In the genomic region with DNA sequence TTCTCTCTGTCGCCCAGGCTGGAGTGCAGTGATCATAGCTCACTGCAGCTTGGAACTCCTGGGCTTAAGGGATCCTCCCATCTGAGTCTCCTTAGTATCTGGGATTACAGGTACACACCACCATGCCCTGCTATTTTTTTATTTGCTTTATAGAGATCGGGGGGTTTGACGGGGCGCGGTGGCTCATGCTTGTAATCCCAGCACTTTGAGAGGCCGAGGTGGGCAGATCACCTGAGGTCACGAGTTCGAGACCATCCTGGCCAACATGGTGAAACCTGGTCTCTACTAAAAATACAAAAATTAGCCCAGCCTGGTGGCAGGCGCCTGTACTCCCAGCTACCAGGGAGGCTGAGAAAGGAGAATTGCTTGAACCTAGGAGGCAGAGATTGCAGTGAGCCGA, we compare ENCODE assay signal across 8 cellular contexts. TPM values are rescaled to one million over a fixed set of nuclear protein-coding genes. Genes with fewer than 3 reads are reported as not detected.
DNase-seq lines count a peak whose midpoint lies in the region; ATAC-seq and TF ChIP-seq lines count a peak whose summit lies in the region.
"Not testable (repeated sequence)": the region's sequence is repeated elsewhere in the genome, so short reads cannot be mapped to it uniquely, and the experiment has no call there.

No MANE protein-coding gene starts in this region.

- H3K27me3 Mint-ChIP-seq in T-helper 17 cell; activated naive CD8-positive, alpha-beta T cell treated with anti-CD3 and anti-CD28 coated beads, Interleukin-2, amount 10 ng/mL, durations not matched to agents 7 days and 5 days; endothelial cell (ENCODE audit: unreplicated experiment): not testable (repeated sequence)

- H3K27ac ChIP-seq in C4-2B = peak overlapping the region; percentile 97
- peak overlapping the region; percentile 74; the same call in 1 of the 2 replicates for H3K27ac ChIP-seq in KMS-11
- peak overlapping the region; percentile 97 for H3K27ac ChIP-seq in lower lobe of right lung
- peak overlapping the region; percentile 97 for H3K27ac ChIP-seq in neutrophil
- H3K27ac ChIP-seq in substantia nigra (ENCODE audit: low read depth, low read length, poor library complexity, severe bottlenecking) = peak overlapping the region; percentile 95

- H3K36me3 Mint-ChIP-seq in T-helper 17 cell (ENCODE audit: low read depth); activated naive CD8-positive, alpha-beta T cell treated with anti-CD3 and anti-CD28 coated beads, Interleukin-2, amount 10 ng/mL, durations not matched to agents 7 days and 5 days; endothelial cell (ENCODE audit: low read depth, unreplicated experiment): not testable (repeated sequence)

- H3K27ac Mint-ChIP-seq in T-helper 17 cell (peak overlapping the region; percentile 53), endothelial cell (ENCODE audit: unreplicated experiment) (peak overlapping the region; percentile 54)
- H3K27ac Mint-ChIP-seq in activated naive CD8-positive, alpha-beta T cell treated with anti-CD3 and anti-CD28 coated beads, Interleukin-2, amount 10 ng/mL, durations not matched to agents 7 days and 5 days = peak overlapping the region; percentile 96

- not testable (repeated sequence) for H3K27me3 ChIP-seq in KMS-11 (ENCODE audit: insufficient read depth, low read depth); lower lobe of right lung (ENCODE audit: low read depth); neutrophil

- not testable (repeated sequence) for H3K4me3 Mint-ChIP-seq in T-helper 17 cell
- H3K4me3 Mint-ChIP-seq in activated naive CD8-positive, alpha-beta T cell treated with anti-CD3 and anti-CD28 coated beads, Interleukin-2, amount 10 ng/mL, durations not matched to agents 7 days and 5 days = peak overlapping the region; percentile 82
- H3K4me3 Mint-ChIP-seq in endothelial cell (ENCODE audit: unreplicated experiment) = peak overlapping the region; percentile 91

- POLR2A ChIA-PET in activated naive CD8-positive, alpha-beta T cell treated with anti-CD3 and anti-CD28 coated beads, Interleukin-2, amount 10 ng/mL, durations not matched to agents 7 days and 5 days (lab: Charles Lee) = interaction anchor here (2.7 to 2.8 kb wide), 2 partner anchors 8 to 224 kb away, joined by 13 to 17 read pairs; a partner anchor contains a TSS

- not testable (repeated sequence) for H3K9me3 ChIP-seq in T-helper 17 cell (ENCODE audit: control insufficient read depth, low read length, poor library complexity, severe bottlenecking); lower lobe of right lung; neutrophil

- 0 out of 2 replicates have a peak overlapping the region, but pooled peaks have one; percentile 72 for H3K9ac ChIP-seq in KMS-11

- H3K79me2 ChIP-seq in KMS-11 (ENCODE audit: insufficient read depth, low read depth) = peaks cover 38% of the 10 kb centered on the region

- H3K4me1 ChIP-seq in KMS-11 (ENCODE audit: low read depth, poor library complexity, severe bottlenecking) = peaks cover 60% of the 10 kb centered on the region
- peaks cover 12% of the 10 kb centered on the region for H3K4me1 ChIP-seq in lower lobe of right lung
- H3K4me1 ChIP-seq in neutrophil (ENCODE audit: control insufficient read depth in 1 of 2, insufficient read depth in 1 of 2, low read depth in 1 of 2, low read length in 1 of 2) = peaks cover 28% of the 10 kb centered on the region in 2 experiments

- H3K4me3 ChIP-seq in KMS-11 (IDR thresholded peaks at IDR 0.05; ENCODE audit: insufficient read depth, low read depth, low read length) = not testable (repeated sequence)
- H3K4me3 ChIP-seq in lower lobe of right lung (peak overlapping the region; percentile 99), neutrophil (ENCODE audit: low read depth in 1 of 2, low read length in 1 of 2) (peak overlapping the region; percentile 90 to 95)

- ATAC-seq in T-helper 17 cell; activated naive CD8-positive, alpha-beta T cell treated with anti-CD3 and anti-CD28 coated beads, Interleukin-2, amount 10 ng/mL, durations not matched to agents 7 days and 5 days (ENCODE audit: low read depth); lower lobe of right lung: not testable (repeated sequence)

- not testable (repeated sequence) for H3K9me3 Mint-ChIP-seq in activated naive CD8-positive, alpha-beta T cell treated with anti-CD3 and anti-CD28 coated beads, Interleukin-2, amount 10 ng/mL, durations not matched to agents 7 days and 5 days; endothelial cell (ENCODE audit: unreplicated experiment)

- intact Hi-C loops in lower lobe of right lung (cut with DNase I) = not testable (repeated sequence)

- H3K36me3 ChIP-seq in KMS-11 (ENCODE audit: insufficient read depth); lower lobe of right lung; neutrophil: not testable (repeated sequence)

- H3K4me2 ChIP-seq in KMS-11 = peak overlapping the region; percentile 63; the same call in 1 of the 2 replicates

- DNase-seq in T-helper 17 cell; activated naive CD8-positive, alpha-beta T cell treated with anti-CD3 and anti-CD28 coated beads, Interleukin-2, amount 10 ng/mL, durations not matched to agents 7 days and 5 days; endothelial cell (ENCODE audit: low spot score); lower lobe of right lung: not testable (repeated sequence)
- peak in 1 of 49 donors; percentile 27 for DNase-seq in substantia nigra (lab: John Stamatoyannopoulos, UW)

- H3K4me1 Mint-ChIP-seq in T-helper 17 cell = peaks cover 17% of the 10 kb centered on the region
- peaks cover 19% of the 10 kb centered on the region for H3K4me1 Mint-ChIP-seq in activated naive CD8-positive, alpha-beta T cell treated with anti-CD3 and anti-CD28 coated beads, Interleukin-2, amount 10 ng/mL, durations not matched to agents 7 days and 5 days
- peaks cover 12% of the 10 kb centered on the region for H3K4me1 Mint-ChIP-seq in endothelial cell (ENCODE audit: unreplicated experiment)

- not testable (repeated sequence) for H4K20me1 ChIP-seq in KMS-11 (ENCODE audit: insufficient read depth)

- TF ChIP-seq CTCF in C4-2B (conservative IDR thresholded peaks at IDR 0.05); KMS-11 (conservative IDR thresholded peaks at IDR 0.05; ENCODE audit: low read depth, low read length); endothelial cell (IDR thresholded peaks at IDR 0.05; ENCODE audit: unreplicated experiment); lower lobe of right lung (IDR thresholded peaks at IDR 0.05); neutrophil (IDR thresholded peaks at IDR 0.05): not testable (repeated sequence)

- peak overlapping the region; percentile 69 for H2AFZ ChIP-seq in KMS-11 (ENCODE audit: low read depth)

RNA-seq across cellular contexts. Expression of a gene that starts 0.7 kb away (rescaled TPM):
- total RNA-seq in T-helper 17 cell (10 to 100 TPM; 64.6 to 72.7 TPM), endothelial cell (ENCODE audit: unreplicated experiment) (88.0 TPM), lower lobe of right lung (42.5 TPM)
- 10 to 100 TPM; 65.6 to 69.4 TPM for total RNA-seq in activated naive CD8-positive, alpha-beta T cell treated with anti-CD3 and anti-CD28 coated beads, Interleukin-2, amount 10 ng/mL, durations not matched to agents 7 days and 5 days
